ENCODE assay signal across 8 cellular contexts in genomic region chr3:197847866-197848401, GRCh38. TPM values are rescaled to one million over a fixed set of nuclear protein-coding genes. Genes with fewer than 3 reads are reported as not detected.
DNase-seq lines count a peak whose midpoint lies in the region; TF ChIP-seq lines count a peak whose summit lies in the region.

No MANE protein-coding gene starts in this region.

- peak; percentile 58 for TF ChIP-seq EP300 in neural cell (conservative IDR thresholded peaks at IDR 0.05; ENCODE audit: poor library complexity, severe bottlenecking)

- H3K9me2 ChIP-seq in GM23248 (ENCODE audit: insufficient read depth) (no peaks in the 10 kb centered on the region), neural cell (ENCODE audit: insufficient read depth, low read length) (no peaks in the 10 kb centered on the region)

- no peaks in the 10 kb centered on the region for H3K4me1 ChIP-seq in GM23248 (ENCODE audit: insufficient read depth)

- H3K27ac ChIP-seq in GM23248 (no peak overlapping the region), neural cell (ENCODE audit: low read length) (no peak overlapping the region)

- in situ Hi-C loops in GM23248 (cut with MboI) = no loop called here

- H3K9ac ChIP-seq in GM23248 (0 out of 2 replicates have a peak overlapping the region, but pooled peaks have one; percentile 9), neural cell (ENCODE audit: low read length) (no peak overlapping the region)

- peak overlapping the region; percentile 37; the same call in 1 of the 2 replicates for H2AFZ ChIP-seq in GM23248
- H2AFZ ChIP-seq in neural cell (ENCODE audit: low read depth, low read length) = no peak overlapping the region

- H3F3A ChIP-seq in GM23248 (ENCODE audit: insufficient read depth) (no peaks in the 10 kb centered on the region), neural cell (ENCODE audit: insufficient read depth, low read length, poor library complexity, severe bottlenecking) (peaks cover 7% of the 10 kb centered on the region)

- peak in 2 of 3 experiments; percentile 12 to 83 for DNase-seq in NCI-H1417 (lab: John Stamatoyannopoulos, UW)
- no peak for DNase-seq in NCI-H1417 treated with DMSO at 0.1 percent for 48 hours (lab: John Stamatoyannopoulos, UW)
- peak; percentile 49 for DNase-seq in GM23248
- DNase-seq in NCI-H187 (lab: John Stamatoyannopoulos, UW) = peak; percentile 26 to 30
- peak; percentile 20 for DNase-seq in astrocyte of the hippocampus (ENCODE audit: low read depth, low spot score)
- no peak for DNase-seq in COLO829 (ENCODE audit: low spot score)
- no peak for DNase-seq in COR-L47 (lab: John Stamatoyannopoulos, UW)

- H4K20me1 ChIP-seq in GM23248 (ENCODE audit: insufficient read depth) (no peaks in the 10 kb centered on the region), neural cell (ENCODE audit: insufficient read depth) (no peaks in the 10 kb centered on the region)

- peak overlapping the region; percentile 34; the same call in 1 of the 2 replicates for H3K4me3 ChIP-seq in GM23248
- H3K4me3 ChIP-seq in neural cell (ENCODE audit: low read length) = no peak overlapping the region

- no peaks in the 10 kb centered on the region for H3K9me3 ChIP-seq in GM23248 (ENCODE audit: low read depth)
- H3K9me3 ChIP-seq in neural cell (ENCODE audit: low read length) = no peaks in the 10 kb centered on the region

- H3K79me2 ChIP-seq in GM23248 (ENCODE audit: insufficient read depth) (peaks cover 5% of the 10 kb centered on the region; the same call in 1 of the 2 replicates), neural cell (replicated peaks; ENCODE audit: insufficient read depth, low read length) (no peaks in the 10 kb centered on the region)

- WGBS in GM23248 (ENCODE audit: low coverage in 1 of 2, low lambda C conversion rate in 2 of 2, missing lambda C conversion rate in 2 of 2), 2 experiments = 44 to 49% methylated on average over 8 of the region's 8 CpGs

- H3K36me3 ChIP-seq in GM23248 (ENCODE audit: low read depth) (peaks cover 23% of the 10 kb centered on the region; the same call in 1 of the 2 replicates), neural cell (ENCODE audit: insufficient read depth, low read length) (no peaks in the 10 kb centered on the region)

- no peaks in the 10 kb centered on the region for H3K27me3 ChIP-seq in GM23248 (replicated peaks; ENCODE audit: insufficient read depth)
- no peaks in the 10 kb centered on the region for H3K27me3 ChIP-seq in neural cell (ENCODE audit: insufficient read depth, low read depth, low read length)

- TF ChIP-seq CTCF in neural cell (IDR thresholded peaks at IDR 0.05; ENCODE audit: poor library complexity, severe bottlenecking) = no peak

- H3K4me2 ChIP-seq in GM23248 (ENCODE audit: unreplicated experiment) (peak overlapping the region; percentile 28), neural cell (ENCODE audit: low read length) (no peak overlapping the region)

- no peak for TF ChIP-seq RAD21 in neural cell (conservative IDR thresholded peaks at IDR 0.05)

TF ChIP-seq in neural cell, 6 proteins besides CTCF, POLR2A, EP300 and RAD21:
- TF ChIP-seq SMC3 (conservative IDR thresholded peaks at IDR 0.05; ENCODE audit: poor library complexity) (no peak), POLR2AphosphoS5 (IDR thresholded peaks at IDR 0.05) (peak; percentile 25)

RNA-seq across cellular contexts. Expression of gene LRCH3, which starts 56.9 kb away (rescaled TPM):
- total RNA-seq in GM23248 (2014; rRNA removed; shearing (Covaris generic)) = 20.9 and 28.7 TPM in 2 replicates
- polyA plus RNA-seq in GM23248 (2016; fragmentation: Nextera tagmentation; extraction: Ambion mirVana) (20.2 and 24.1 TPM in 2 replicates), neural cell (36.2 and 41.4 TPM in 2 replicates)
- polyA minus RNA-seq in neural cell = 128 and 135 TPM in 2 replicates

Comparison
In these comparisons a context has a peak if more than half of its experiments do, and no peak if none do; other contexts are left out.
1. DNase-seq: peak in NCI-H1417 (2 of 3), GM23248 (single experiment), NCI-H187 (2 of 2) and astrocyte of the hippocampus (single experiment); none in NCI-H1417 treated with DMSO at 0.1 percent for 48 hours (single experiment), COLO829 (single experiment) and COR-L47 (single experiment).